ENCODE assay signal across 19 cellular contexts in the genomic region with DNA sequence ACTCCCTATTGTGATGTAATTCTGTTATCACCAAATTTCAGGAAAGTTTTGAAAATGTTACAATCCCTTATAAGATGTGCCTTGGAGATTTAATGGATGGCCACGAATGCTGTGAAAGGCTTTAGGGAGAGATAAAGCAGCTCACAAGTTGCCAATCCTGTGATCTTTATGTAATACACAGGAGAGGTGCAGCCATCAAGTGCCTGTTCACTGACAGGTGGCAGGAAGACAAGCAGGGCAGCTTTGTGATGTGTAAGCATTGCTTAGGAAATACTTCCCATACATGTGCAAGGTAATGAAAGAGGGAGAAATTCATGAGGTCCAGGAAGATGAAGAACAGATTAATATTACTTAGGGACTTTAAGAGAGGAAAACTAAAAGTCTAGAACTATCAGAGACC.
DNase-seq lines count a peak whose midpoint lies in the region; ATAC-seq and TF ChIP-seq lines count a peak whose summit lies in the region.
"Had no signal": no experiment of that assay in that cellular context is flagged by ENCODE, and none has a peak within 500 bp of the region (broad histone marks: within the 10 kb centered on the region; RNA-seq: fewer than 3 reads in every experiment).

No MANE protein-coding gene starts in this region.

- WGBS in mammary epithelial cell (ENCODE audit: low coverage, missing lambda C conversion rate): 63% methylated on average over 1 of the region's 1 CpG
- 15 to 16% methylated on average over 1 of the region's 1 CpG for WGBS in body of pancreas, 2 donors

- TF ChIP-seq POLR2A in body of pancreas (IDR thresholded peaks at IDR 0.05): no peak

- H4K20me1 ChIP-seq in mammary epithelial cell (ENCODE audit: insufficient read depth, low read length): no peaks in the 10 kb centered on the region
- H4K20me1 ChIP-seq: BLaER1 had no signal

- DNase-seq in NCI-H1417 (lab: John Stamatoyannopoulos, UW) (peak in 2 of 3 experiments; percentile 37 to 67), NCI-H1417 treated with DMSO at 0.1 percent for 48 hours (lab: John Stamatoyannopoulos, UW) (no peak), DMS53 treated with DMSO at 0.1 percent for 48 hours (lab: John Stamatoyannopoulos, UW; ENCODE audit: unreplicated experiment) (peak; percentile 24), NCI-H524 (lab: John Stamatoyannopoulos, UW) (peak; percentile 55 to 65), mammary epithelial cell (no peak), body of pancreas (no peak), AG08396 (ENCODE audit: low spot score) (no peak), tibial artery (no peak)
- DNase-seq: 8988T; CD8-positive, alpha-beta T cell; MV-4-11; NCI-H1694; NCI-H2171; NCI-H526 had no signal

- no peak for TF ChIP-seq CTCF in mammary epithelial cell (conservative IDR thresholded peaks at IDR 0.05 in 1 of 2, IDR thresholded peaks at IDR 0.05 in 1 of 2; ENCODE audit: extremely low read depth in 1 of 2, insufficient read depth in 1 of 2, low read depth in 1 of 2, low read length in 2 of 2)
- no peak for TF ChIP-seq CTCF in body of pancreas (IDR thresholded peaks at IDR 0.05)
- no peak for TF ChIP-seq CTCF in tibial artery (IDR thresholded peaks at IDR 0.05)

- H3K27me3 ChIP-seq in mammary epithelial cell (ENCODE audit: insufficient read depth, low read length): no peaks in the 10 kb centered on the region
- H3K27me3 ChIP-seq in body of pancreas: no peaks in the 10 kb centered on the region
- H3K27me3 ChIP-seq in tibial artery: no peaks in the 10 kb centered on the region
- H3K27me3 ChIP-seq: BLaER1 had no signal

- no peaks in the 10 kb centered on the region for H3K79me2 ChIP-seq in mammary epithelial cell (ENCODE audit: insufficient read depth, low read length)

- no peak overlapping the region for H3K4me2 ChIP-seq in mammary epithelial cell (ENCODE audit: insufficient read depth, low read depth, low read length)
- H3K4me2 ChIP-seq: BLaER1, GM23338 had no signal

- no peak overlapping the region for H3K27ac ChIP-seq in mammary epithelial cell (ENCODE audit: insufficient read depth, low read depth, low read length)
- H3K27ac ChIP-seq in body of pancreas: no peak overlapping the region
- H3K27ac ChIP-seq in tibial artery: no peak overlapping the region
- H3K27ac ChIP-seq: BLaER1, SK-N-MC had no signal

- CTCF ChIA-PET in mammary epithelial cell (lab: Charles Lee; ENCODE audit: low non-redundant PET): no interaction called here

- H3K36me3 ChIP-seq in mammary epithelial cell (ENCODE audit: insufficient read depth, low read length) (no peaks in the 10 kb centered on the region), body of pancreas (replicated peaks in 1 of 2; ENCODE audit: insufficient read depth in 1 of 2, low read depth in 2 of 2) (no peaks in the 10 kb centered on the region), tibial artery (no peaks in the 10 kb centered on the region)
- H3K36me3 ChIP-seq: BLaER1 had no signal

- H3K4me3 ChIP-seq in mammary epithelial cell (replicated peaks in 1 of 3; ENCODE audit: insufficient read depth in 1 of 3, low read depth in 2 of 3, low read length in 3 of 3) (no peak overlapping the region), body of pancreas (no peak overlapping the region), tibial artery (no peak overlapping the region)
- H3K4me3 ChIP-seq: BLaER1, GM23338, SK-N-MC had no signal

- H3K4me1 ChIP-seq in mammary epithelial cell (ENCODE audit: insufficient read depth, low read length): no peaks in the 10 kb centered on the region
- H3K4me1 ChIP-seq in body of pancreas: no peaks in the 10 kb centered on the region
- no peaks in the 10 kb centered on the region for H3K4me1 ChIP-seq in tibial artery
- H3K4me1 ChIP-seq: BLaER1 had no signal

- dilution Hi-C loops in mammary epithelial cell (cut with HindIII; ENCODE audit: low sequenced_read_pairs): no loop called here

- H3K9me3 ChIP-seq in mammary epithelial cell (replicated peaks; ENCODE audit: insufficient read depth, low read length) (no peaks in the 10 kb centered on the region), body of pancreas (no peaks in the 10 kb centered on the region), tibial artery (no peaks in the 10 kb centered on the region)
- H3K9me3 ChIP-seq: BLaER1 had no signal

- intact Hi-C loops in mammary epithelial cell (cut with micrococcal nuclease) (no loop called here), body of pancreas (cut with DNase I) (no loop called here), tibial artery (cut with DNase I; ENCODE audit: low total_unique reads) (no loop called here)

- no peak for ATAC-seq in body of pancreas
- ATAC-seq: CD8-positive, alpha-beta T cell; GM23338; HCT116; Panc1 had no signal

- H2AFZ ChIP-seq in mammary epithelial cell (ENCODE audit: low read depth, low read length): peak overlapping the region; percentile 48
- H2AFZ ChIP-seq: GM23338 had no signal

- H3K9ac ChIP-seq in mammary epithelial cell (ENCODE audit: insufficient read depth, low read length): no peak overlapping the region
- H3K9ac ChIP-seq: BLaER1 had no signal

- no TSS peak for BruUV-seq in mammary epithelial cell (replicated peaks; lab: Mats Ljungman, UMichigan)

- in situ Hi-C loops in mammary epithelial cell (cut with MboI; ENCODE audit: low sequenced_read_pairs in 2 of 2): no loop called here

Comparison
In these comparisons a context has a peak if more than half of its experiments do, and no peak if none do; other contexts are left out.
1. DNase-seq: peak in NCI-H1417 (2 of 3), DMS53 treated with DMSO at 0.1 percent for 48 hours (single experiment) and NCI-H524 (2 of 2); none in NCI-H1417 treated with DMSO at 0.1 percent for 48 hours (single experiment), mammary epithelial cell (single experiment), body of pancreas (0 of 4), AG08396 (single experiment) and tibial artery (0 of 2).